Comparison of ENCODE assay signal across 1 cellular context in the genomic region with DNA sequence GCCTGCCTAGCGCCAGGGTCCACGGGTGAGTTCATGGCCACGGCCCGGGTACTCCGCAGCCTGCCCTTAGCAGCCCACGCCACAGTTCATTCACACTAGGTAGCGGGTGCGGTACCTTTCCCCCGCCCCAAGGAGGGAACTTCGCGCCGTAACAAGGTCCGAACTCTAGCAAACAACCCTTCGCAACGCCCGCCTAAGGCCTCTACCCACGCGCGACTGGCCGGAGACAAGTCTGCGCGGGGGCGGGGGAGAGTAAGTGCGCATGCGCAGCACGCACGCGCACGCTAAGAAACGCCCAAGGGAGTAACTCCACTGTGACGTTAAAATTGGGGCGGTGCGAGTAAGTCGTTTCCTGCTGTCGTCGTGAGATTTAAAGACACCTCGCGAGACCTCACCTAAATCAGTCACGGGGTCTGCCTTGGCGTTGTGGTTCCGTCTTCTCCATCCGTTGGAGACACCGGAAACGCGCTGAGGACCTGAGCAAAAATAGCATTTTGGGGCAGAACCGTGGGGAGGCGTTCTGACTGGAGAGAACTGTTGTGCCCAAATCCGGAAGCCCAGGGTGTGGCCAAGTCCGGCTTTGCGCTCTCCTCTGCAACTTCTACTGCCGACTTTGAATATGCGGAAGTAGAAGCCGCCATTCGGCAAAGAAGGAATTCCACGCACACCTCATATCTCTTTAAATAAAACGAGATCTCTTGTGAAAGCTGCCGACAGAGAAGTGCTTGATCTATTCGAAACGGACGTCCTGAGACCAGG.
TF ChIP-seq lines count a peak whose summit lies in the region.

Gene RAPGEF6, minus strand, starts transcription at position 234 of the 759 bp plus-strand sequence. Its CDS starts 199 bp downstream, at position 35.

TF ChIP-seq in HepG2, 621 proteins besides CTCF, POLR2A, EP300 and RAD21 (continued from another document and continues in another):
- TF ChIP-seq ATRX (CRISPR knock-in tag; IDR thresholded peaks at IDR 0.05; ENCODE audit: borderline replicate concordance) (no peak), NFIB (CRISPR knock-in tag; IDR thresholded peaks at IDR 0.05; ENCODE audit: borderline replicate concordance) (no peak), TRIM24 (CRISPR knock-in tag; IDR thresholded peaks at IDR 0.05) (no peak), ZNF414 (CRISPR knock-in tag; IDR thresholded peaks at IDR 0.05) (no peak), NFKB2 (CRISPR knock-in tag; IDR thresholded peaks at IDR 0.05; ENCODE audit: borderline replicate concordance) (no peak), ZNF563 (CRISPR knock-in tag; IDR thresholded peaks at IDR 0.05) (peak; percentile 82; the same call in 1 of the 2 replicates), NFE2L2 (IDR thresholded peaks at IDR 0.05; ENCODE audit: low read length) (no peak), ZBTB44 (CRISPR knock-in tag; IDR thresholded peaks at IDR 0.05) (no peak; the same call in 1 of the 2 replicates), SRSF1 (optimal IDR thresholded peaks at IDR 0.05; ENCODE audit: low read depth, low read length) (peak; percentile 44), TCF7L2 (IDR thresholded peaks at IDR 0.05; ENCODE audit: low read depth, low read length) (no peak), IKZF1 (IDR thresholded peaks at IDR 0.05) (no peak), ZFP36L1 (CRISPR knock-in tag; IDR thresholded peaks at IDR 0.05) (no peak), NFRKB (IDR thresholded peaks at IDR 0.05) (no peak), DPF2 (CRISPR knock-in tag; IDR thresholded peaks at IDR 0.05; ENCODE audit: borderline replicate concordance, low read depth) (no peak), ZNF263 (CRISPR knock-in tag; IDR thresholded peaks at IDR 0.05) (0 out of 2 replicates have a peak, but pooled peaks have one; percentile 24), ZNF432 (CRISPR knock-in tag; IDR thresholded peaks at IDR 0.05; ENCODE audit: borderline replicate concordance) (no peak), SIX4 (CRISPR knock-in tag; IDR thresholded peaks at IDR 0.05) (0 out of 2 replicates have a peak, but pooled peaks have one; percentile 21), THRA (CRISPR knock-in tag; IDR thresholded peaks at IDR 0.05; ENCODE audit: borderline replicate concordance) (peak; percentile 38; the same call in 1 of the 2 replicates), ZNF652 (CRISPR knock-in tag; IDR thresholded peaks at IDR 0.05; ENCODE audit: borderline replicate concordance, low read depth) (no peak), HDAC1 (CRISPR knock-in tag; IDR thresholded peaks at IDR 0.05) (peak; percentile 94), DR1 (CRISPR knock-in tag; IDR thresholded peaks at IDR 0.05) (peak; percentile 77), ZNF512 (CRISPR knock-in tag; IDR thresholded peaks at IDR 0.05) (no peak), HNRNPL (IDR thresholded peaks at IDR 0.05; ENCODE audit: low read depth, low read length) (0 out of 2 replicates have a peak, but pooled peaks have one; percentile 55), YEATS4 (CRISPR knock-in tag; IDR thresholded peaks at IDR 0.05; ENCODE audit: borderline replicate concordance) (peak; percentile 74), ZNF619 (CRISPR knock-in tag; IDR thresholded peaks at IDR 0.05) (peak; percentile 51; the same call in 1 of the 2 replicates)
- TF ChIP-seq, protein P1, sequence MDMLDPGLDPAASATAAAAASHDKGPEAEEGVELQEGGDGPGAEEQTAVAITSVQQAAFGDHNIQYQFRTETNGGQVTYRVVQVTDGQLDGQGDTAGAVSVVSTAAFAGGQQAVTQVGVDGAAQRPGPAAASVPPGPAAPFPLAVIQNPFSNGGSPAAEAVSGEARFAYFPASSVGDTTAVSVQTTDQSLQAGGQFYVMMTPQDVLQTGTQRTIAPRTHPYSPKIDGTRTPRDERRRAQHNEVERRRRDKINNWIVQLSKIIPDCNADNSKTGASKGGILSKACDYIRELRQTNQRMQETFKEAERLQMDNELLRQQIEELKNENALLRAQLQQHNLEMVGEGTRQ (IDR thresholded peaks at IDR 0.05; ENCODE audit: low read depth, low read length) = peak; percentile 76
- TF ChIP-seq, protein P1 (CRISPR knock-in tag; IDR thresholded peaks at IDR 0.05; ENCODE audit: borderline replicate concordance) = peak; percentile 85
- TF ChIP-seq, protein P2, sequence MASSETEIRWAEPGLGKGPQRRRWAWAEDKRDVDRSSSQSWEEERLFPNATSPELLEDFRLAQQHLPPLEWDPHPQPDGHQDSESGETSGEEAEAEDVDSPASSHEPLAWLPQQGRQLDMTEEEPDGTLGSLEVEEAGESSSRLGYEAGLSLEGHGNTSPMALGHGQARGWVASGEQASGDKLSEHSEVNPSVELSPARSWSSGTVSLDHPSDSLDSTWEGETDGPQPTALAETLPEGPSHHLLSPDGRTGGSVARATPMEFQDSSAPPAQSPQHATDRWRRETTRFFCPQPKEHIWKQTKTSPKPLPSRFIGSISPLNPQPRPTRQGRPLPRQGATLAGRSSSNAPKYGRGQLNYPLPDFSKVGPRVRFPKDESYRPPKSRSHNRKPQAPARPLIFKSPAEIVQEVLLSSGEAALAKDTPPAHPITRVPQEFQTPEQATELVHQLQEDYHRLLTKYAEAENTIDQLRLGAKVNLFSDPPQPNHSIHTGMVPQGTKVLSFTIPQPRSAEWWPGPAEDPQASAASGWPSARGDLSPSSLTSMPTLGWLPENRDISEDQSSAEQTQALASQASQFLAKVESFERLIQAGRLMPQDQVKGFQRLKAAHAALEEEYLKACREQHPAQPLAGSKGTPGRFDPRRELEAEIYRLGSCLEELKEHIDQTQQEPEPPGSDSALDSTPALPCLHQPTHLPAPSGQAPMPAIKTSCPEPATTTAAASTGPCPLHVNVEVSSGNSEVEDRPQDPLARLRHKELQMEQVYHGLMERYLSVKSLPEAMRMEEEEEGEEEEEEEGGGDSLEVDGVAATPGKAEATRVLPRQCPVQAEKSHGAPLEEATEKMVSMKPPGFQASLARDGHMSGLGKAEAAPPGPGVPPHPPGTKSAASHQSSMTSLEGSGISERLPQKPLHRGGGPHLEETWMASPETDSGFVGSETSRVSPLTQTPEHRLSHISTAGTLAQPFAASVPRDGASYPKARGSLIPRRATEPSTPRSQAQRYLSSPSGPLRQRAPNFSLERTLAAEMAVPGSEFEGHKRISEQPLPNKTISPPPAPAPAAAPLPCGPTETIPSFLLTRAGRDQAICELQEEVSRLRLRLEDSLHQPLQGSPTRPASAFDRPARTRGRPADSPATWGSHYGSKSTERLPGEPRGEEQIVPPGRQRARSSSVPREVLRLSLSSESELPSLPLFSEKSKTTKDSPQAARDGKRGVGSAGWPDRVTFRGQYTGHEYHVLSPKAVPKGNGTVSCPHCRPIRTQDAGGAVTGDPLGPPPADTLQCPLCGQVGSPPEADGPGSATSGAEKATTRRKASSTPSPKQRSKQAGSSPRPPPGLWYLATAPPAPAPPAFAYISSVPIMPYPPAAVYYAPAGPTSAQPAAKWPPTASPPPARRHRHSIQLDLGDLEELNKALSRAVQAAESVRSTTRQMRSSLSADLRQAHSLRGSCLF (CRISPR knock-in tag; IDR thresholded peaks at IDR 0.05; ENCODE audit: borderline replicate concordance) = no peak
- TF ChIP-seq, protein P3, sequence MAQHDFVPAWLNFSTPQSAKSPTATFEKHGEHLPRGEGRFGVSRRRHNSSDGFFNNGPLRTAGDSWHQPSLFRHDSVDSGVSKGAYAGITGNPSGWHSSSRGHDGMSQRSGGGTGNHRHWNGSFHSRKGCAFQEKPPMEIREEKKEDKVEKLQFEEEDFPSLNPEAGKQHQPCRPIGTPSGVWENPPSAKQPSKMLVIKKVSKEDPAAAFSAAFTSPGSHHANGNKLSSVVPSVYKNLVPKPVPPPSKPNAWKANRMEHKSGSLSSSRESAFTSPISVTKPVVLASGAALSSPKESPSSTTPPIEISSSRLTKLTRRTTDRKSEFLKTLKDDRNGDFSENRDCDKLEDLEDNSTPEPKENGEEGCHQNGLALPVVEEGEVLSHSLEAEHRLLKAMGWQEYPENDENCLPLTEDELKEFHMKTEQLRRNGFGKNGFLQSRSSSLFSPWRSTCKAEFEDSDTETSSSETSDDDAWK (CRISPR knock-in tag; IDR thresholded peaks at IDR 0.05) = no peak
- TF ChIP-seq, protein P4, sequence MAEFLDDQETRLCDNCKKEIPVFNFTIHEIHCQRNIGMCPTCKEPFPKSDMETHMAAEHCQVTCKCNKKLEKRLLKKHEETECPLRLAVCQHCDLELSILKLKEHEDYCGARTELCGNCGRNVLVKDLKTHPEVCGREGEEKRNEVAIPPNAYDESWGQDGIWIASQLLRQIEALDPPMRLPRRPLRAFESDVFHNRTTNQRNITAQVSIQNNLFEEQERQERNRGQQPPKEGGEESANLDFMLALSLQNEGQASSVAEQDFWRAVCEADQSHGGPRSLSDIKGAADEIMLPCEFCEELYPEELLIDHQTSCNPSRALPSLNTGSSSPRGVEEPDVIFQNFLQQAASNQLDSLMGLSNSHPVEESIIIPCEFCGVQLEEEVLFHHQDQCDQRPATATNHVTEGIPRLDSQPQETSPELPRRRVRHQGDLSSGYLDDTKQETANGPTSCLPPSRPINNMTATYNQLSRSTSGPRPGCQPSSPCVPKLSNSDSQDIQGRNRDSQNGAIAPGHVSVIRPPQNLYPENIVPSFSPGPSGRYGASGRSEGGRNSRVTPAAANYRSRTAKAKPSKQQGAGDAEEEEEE (CRISPR knock-in tag; IDR thresholded peaks at IDR 0.05; ENCODE audit: borderline replicate concordance) = no peak; the same call in 1 of the 2 replicates
- TF ChIP-seq, protein P5, sequence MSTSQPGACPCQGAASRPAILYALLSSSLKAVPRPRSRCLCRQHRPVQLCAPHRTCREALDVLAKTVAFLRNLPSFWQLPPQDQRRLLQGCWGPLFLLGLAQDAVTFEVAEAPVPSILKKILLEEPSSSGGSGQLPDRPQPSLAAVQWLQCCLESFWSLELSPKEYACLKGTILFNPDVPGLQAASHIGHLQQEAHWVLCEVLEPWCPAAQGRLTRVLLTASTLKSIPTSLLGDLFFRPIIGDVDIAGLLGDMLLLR (CRISPR knock-in tag; IDR thresholded peaks at IDR 0.05) = peak; percentile 64; the same call in 1 of the 2 replicates
